1 cellular context compared by ENCODE assay signal in the genomic region with DNA sequence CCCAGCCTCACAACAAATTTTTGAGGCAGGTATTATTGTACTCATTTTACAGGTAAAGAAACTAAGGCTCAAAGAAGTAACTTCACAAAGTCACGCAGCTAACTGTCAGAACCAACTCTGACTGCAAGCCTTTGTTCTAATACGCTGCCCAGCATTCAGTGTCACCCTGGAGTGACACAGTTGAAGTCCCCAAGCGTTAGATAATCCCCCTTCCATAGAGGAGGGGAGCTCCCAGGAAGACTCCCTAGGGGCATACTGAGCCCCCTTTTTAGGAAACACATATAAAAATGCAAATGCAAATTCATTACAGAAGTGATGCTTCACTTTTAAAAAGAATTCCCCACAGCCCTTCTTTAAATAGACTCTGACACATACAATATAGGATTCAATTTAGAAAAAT.
A peak's percentile ranks its signal among the peaks of the same experiment; 100 is the strongest.
TF ChIP-seq lines count a peak whose summit lies in the region.

No MANE protein-coding gene starts in this region.

TF ChIP-seq in GM12878, 131 proteins besides CTCF, POLR2A, EP300 and RAD21 (continued from another document):
- TF ChIP-seq, protein P1, sequence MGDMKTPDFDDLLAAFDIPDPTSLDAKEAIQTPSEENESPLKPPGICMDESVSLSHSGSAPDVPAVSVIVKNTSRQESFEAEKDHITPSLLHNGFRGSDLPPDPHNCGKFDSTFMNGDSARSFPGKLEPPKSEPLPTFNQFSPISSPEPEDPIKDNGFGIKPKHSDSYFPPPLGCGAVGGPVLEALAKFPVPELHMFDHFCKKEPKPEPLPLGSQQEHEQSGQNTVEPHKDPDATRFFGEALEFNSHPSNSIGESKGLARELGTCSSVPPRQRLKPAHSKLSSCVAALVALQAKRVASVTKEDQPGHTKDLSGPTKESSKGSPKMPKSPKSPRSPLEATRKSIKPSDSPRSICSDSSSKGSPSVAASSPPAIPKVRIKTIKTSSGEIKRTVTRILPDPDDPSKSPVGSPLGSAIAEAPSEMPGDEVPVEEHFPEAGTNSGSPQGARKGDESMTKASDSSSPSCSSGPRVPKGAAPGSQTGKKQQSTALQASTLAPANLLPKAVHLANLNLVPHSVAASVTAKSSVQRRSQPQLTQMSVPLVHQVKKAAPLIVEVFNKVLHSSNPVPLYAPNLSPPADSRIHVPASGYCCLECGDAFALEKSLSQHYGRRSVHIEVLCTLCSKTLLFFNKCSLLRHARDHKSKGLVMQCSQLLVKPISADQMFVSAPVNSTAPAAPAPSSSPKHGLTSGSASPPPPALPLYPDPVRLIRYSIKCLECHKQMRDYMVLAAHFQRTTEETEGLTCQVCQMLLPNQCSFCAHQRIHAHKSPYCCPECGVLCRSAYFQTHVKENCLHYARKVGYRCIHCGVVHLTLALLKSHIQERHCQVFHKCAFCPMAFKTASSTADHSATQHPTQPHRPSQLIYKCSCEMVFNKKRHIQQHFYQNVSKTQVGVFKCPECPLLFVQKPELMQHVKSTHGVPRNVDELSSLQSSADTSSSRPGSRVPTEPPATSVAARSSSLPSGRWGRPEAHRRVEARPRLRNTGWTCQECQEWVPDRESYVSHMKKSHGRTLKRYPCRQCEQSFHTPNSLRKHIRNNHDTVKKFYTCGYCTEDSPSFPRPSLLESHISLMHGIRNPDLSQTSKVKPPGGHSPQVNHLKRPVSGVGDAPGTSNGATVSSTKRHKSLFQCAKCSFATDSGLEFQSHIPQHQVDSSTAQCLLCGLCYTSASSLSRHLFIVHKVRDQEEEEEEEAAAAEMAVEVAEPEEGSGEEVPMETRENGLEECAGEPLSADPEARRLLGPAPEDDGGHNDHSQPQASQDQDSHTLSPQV (IDR thresholded peaks at IDR 0.05): no peak
- TF ChIP-seq NFXL1 (IDR thresholded peaks at IDR 0.05; ENCODE audit: borderline replicate concordance): no peak
- peak; percentile 18; the same call in 1 of the 2 replicates for TF ChIP-seq DPF2 (IDR thresholded peaks at IDR 0.05)
- TF ChIP-seq MEF2B (IDR thresholded peaks at IDR 0.05; ENCODE audit: partially characterized antibody, poor library complexity, severe bottlenecking): peak; percentile 84
- TF ChIP-seq IRF5 (IDR thresholded peaks at IDR 0.05; ENCODE audit: borderline replicate concordance): no peak
- no peak for TF ChIP-seq ZNF687 (IDR thresholded peaks at IDR 0.05)
- TF ChIP-seq, protein P2, sequence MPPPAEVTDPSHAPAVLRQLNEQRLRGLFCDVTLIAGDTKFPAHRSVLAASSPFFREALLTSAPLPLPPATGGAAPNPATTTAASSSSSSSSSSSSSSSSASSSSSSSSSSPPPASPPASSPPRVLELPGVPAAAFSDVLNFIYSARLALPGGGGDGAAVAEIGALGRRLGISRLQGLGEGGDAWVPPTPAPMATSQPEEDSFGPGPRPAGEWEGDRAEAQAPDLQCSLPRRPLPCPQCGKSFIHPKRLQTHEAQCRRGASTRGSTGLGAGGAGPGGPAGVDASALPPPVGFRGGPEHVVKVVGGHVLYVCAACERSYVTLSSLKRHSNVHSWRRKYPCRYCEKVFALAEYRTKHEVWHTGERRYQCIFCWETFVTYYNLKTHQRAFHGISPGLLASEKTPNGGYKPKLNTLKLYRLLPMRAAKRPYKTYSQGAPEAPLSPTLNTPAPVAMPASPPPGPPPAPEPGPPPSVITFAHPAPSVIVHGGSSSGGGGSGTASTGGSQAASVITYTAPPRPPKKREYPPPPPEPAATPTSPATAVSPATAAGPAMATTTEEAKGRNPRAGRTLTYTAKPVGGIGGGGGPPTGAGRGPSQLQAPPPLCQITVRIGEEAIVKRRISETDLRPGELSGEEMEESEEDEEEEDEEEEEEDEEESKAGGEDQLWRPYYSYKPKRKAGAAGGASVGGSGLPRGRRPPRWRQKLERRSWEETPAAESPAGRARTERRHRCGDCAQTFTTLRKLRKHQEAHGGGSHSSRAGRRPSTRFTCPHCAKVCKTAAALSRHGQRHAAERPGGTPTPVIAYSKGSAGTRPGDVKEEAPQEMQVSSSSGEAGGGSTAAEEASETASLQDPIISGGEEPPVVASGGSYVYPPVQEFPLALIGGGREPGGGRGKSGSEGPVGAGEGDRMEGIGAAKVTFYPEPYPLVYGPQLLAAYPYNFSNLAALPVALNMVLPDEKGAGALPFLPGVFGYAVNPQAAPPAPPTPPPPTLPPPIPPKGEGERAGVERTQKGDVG (CRISPR knock-in tag; IDR thresholded peaks at IDR 0.05): no peak
- TF ChIP-seq NR2C2 (IDR thresholded peaks at IDR 0.05; ENCODE audit: borderline replicate concordance, control insufficient read depth, insufficient read length, low read depth): no peak
- TF ChIP-seq EGR1 (IDR thresholded peaks at IDR 0.05; ENCODE audit: borderline replicate concordance in 1 of 2, low read depth in 2 of 2, low read length in 2 of 2): no peak
- no peak for TF ChIP-seq POU2F2 (IDR thresholded peaks at IDR 0.05; ENCODE audit: borderline replicate concordance, low read depth, low read length)
- 0 out of 2 replicates have a peak, but pooled peaks have one; percentile 15 for TF ChIP-seq JUNB (IDR thresholded peaks at IDR 0.05)
- TF ChIP-seq MTA2 (IDR thresholded peaks at IDR 0.05; ENCODE audit: low read depth): peak; percentile 22; the same call in 1 of the 2 replicates
- TF ChIP-seq ZNF217 (IDR thresholded peaks at IDR 0.05): peak; percentile 63; the same call in 1 of the 2 replicates
- no peak for TF ChIP-seq GABPA (IDR thresholded peaks at IDR 0.05; ENCODE audit: low read depth)
- 0 out of 4 replicates have a peak, but pooled peaks of 1 of the 2 experiments have one; percentile 46 for TF ChIP-seq IKZF2 (IDR thresholded peaks at IDR 0.05)
- peak; percentile 38; the same call in 1 of the 2 replicates for TF ChIP-seq IKZF1 (conservative IDR thresholded peaks at IDR 0.05)
- no peak for TF ChIP-seq RELA (IDR thresholded peaks at IDR 0.05; ENCODE audit: borderline replicate concordance, partially characterized antibody)
- no peak for TF ChIP-seq HCFC1 (IDR thresholded peaks at IDR 0.05; ENCODE audit: low read length)
- no peak for TF ChIP-seq CREM (IDR thresholded peaks at IDR 0.05; ENCODE audit: low read depth)
- no peak for TF ChIP-seq ZNF384 (IDR thresholded peaks at IDR 0.05; ENCODE audit: borderline replicate concordance, low read depth, low read length)
- TF ChIP-seq, protein P3, sequence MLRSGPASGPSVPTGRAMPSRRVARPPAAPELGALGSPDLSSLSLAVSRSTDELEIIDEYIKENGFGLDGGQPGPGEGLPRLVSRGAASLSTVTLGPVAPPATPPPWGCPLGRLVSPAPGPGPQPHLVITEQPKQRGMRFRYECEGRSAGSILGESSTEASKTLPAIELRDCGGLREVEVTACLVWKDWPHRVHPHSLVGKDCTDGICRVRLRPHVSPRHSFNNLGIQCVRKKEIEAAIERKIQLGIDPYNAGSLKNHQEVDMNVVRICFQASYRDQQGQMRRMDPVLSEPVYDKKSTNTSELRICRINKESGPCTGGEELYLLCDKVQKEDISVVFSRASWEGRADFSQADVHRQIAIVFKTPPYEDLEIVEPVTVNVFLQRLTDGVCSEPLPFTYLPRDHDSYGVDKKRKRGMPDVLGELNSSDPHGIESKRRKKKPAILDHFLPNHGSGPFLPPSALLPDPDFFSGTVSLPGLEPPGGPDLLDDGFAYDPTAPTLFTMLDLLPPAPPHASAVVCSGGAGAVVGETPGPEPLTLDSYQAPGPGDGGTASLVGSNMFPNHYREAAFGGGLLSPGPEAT (IDR thresholded peaks at IDR 0.05; ENCODE audit: low read depth): peak; percentile 45; the same call in 1 of the 2 replicates
- no peak for TF ChIP-seq FOS (IDR thresholded peaks at IDR 0.05; ENCODE audit: borderline replicate concordance, extremely low read depth, insufficient read length)
- no peak for TF ChIP-seq ZNF622 (IDR thresholded peaks at IDR 0.05)
